9 cellular contexts compared by ENCODE assay signal in the genomic region with DNA sequence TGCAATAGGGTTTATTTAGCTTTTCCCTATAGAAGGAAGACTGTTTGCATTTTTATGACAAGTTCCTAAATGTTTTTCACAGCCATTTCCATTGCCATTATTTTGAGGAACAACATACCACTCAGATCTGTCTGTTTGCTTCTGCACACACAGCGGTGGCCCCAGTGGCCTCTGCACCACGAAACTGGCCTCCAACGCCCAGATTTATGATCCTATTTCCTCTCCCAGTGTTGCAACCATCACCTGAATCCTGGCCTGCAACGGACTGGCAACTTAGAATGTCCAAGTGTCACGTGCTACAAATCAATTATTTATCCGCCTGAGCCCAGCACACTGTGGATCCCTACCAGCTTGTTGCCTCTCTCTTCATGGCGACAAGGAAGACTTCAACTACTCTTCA. TPM values are rescaled to one million over a fixed set of nuclear protein-coding genes. Genes with fewer than 3 reads are reported as not detected.
"Had no signal": no experiment of that assay in that cellular context is flagged by ENCODE, and none has a peak within 500 bp of the region (broad histone marks: within the 10 kb centered on the region; RNA-seq: fewer than 3 reads in every experiment).

No MANE protein-coding gene starts in this region.

- DNase-seq: H9, HCEC 1CT had no signal

- H3K4me3 ChIP-seq: GM23338 had no signal

- ATAC-seq: GM23338, HepG2 had no signal

- FAIRE-seq: H1, H54, HepG2 had no signal

- H3K27ac ChIP-seq: HL-60 had no signal

RNA-seq across cellular contexts. Expression of a gene that starts 9.2 kb away (rescaled TPM):
- total RNA-seq: HepG2, HT1080 had no signal
- polyA plus RNA-seq: HepG2, IgD-negative memory B cell had no signal
